Comparison of ENCODE assay signal across 8 cellular contexts in genomic region chr1:56645663-56646330, GRCh38. TPM values are rescaled to one million over a fixed set of nuclear protein-coding genes. Genes with fewer than 3 reads are reported as not detected.
DNase-seq lines count a peak whose midpoint lies in the region; ATAC-seq lines count a peak whose summit lies in the region.

No MANE protein-coding gene starts in this region.

- peaks cover 9 to 19% (median 14%) of the 10 kb centered on the region in 10 experiments; a peak in 15 of 20 replicates for H3K4me1 ChIP-seq in BLaER1 treated with 17β-estradiol and CSF1 and Interleukin-3, amounts not matched to agents 10 nM and 100 nM
- H3K4me1 ChIP-seq in iPS-20b (ENCODE audit: insufficient read depth, low read length) (no peaks in the 10 kb centered on the region; the same call in 1 of the 2 replicates), skeletal muscle tissue (ENCODE audit: control insufficient read depth in 3 of 3, insufficient read depth in 3 of 3, low read length in 3 of 3) (peaks cover 0 to 5% (median 2%) of the 10 kb centered on the region in 3 donors)

- peak overlapping the region in 3 of 11 experiments; percentile 4 to 51 (median 15); a peak in 4 of 22 replicates for H3K27ac ChIP-seq in BLaER1 treated with 17β-estradiol and CSF1 and Interleukin-3, amounts not matched to agents 10 nM and 100 nM
- H3K27ac ChIP-seq in iPS-20b (ENCODE audit: low read length) (no peak overlapping the region), skeletal muscle tissue (ENCODE audit: low read depth, low read length) (peak overlapping the region; percentile 88)

- ATAC-seq in HG02759 (IDR thresholded peaks at IDR 0.05; ENCODE audit: unreplicated experiment) (peak; percentile 17), HG02973 (IDR thresholded peaks at IDR 0.05; ENCODE audit: unreplicated experiment) (no peak)

- no peaks in the 10 kb centered on the region for H3K36me3 ChIP-seq in BLaER1 treated with 17β-estradiol and CSF1 and Interleukin-3, amounts not matched to agents 10 nM and 100 nM
- H3K36me3 ChIP-seq in iPS-20b (ENCODE audit: insufficient read depth, low read depth, low read length) (no peaks in the 10 kb centered on the region), skeletal muscle tissue (ENCODE audit: control insufficient read depth in 3 of 3, insufficient read depth in 3 of 3, low read length in 3 of 3) (no peaks in the 10 kb centered on the region)

- H3K27me3 ChIP-seq in BLaER1 treated with 17β-estradiol and CSF1 and Interleukin-3, amounts not matched to agents 10 nM and 100 nM = peaks cover 29 to 50% (median 41%) of the 10 kb centered on the region in 11 experiments
- peaks cover 40% of the 10 kb centered on the region for H3K27me3 ChIP-seq in iPS-20b (ENCODE audit: insufficient read depth, low read length)
- H3K27me3 ChIP-seq in skeletal muscle tissue (ENCODE audit: control insufficient read depth in 3 of 3, insufficient read depth in 3 of 3, low read length in 3 of 3) = peaks cover 0 to 3% (median 0%) of the 10 kb centered on the region in 3 donors

- peak overlapping the region; percentile 80 to 98 (median 96) for H3K4me2 ChIP-seq in BLaER1 treated with 17β-estradiol and CSF1 and Interleukin-3, amounts not matched to agents 10 nM and 100 nM

- DNase-seq in anterior cingulate cortex (lab: John Stamatoyannopoulos, UW) = peak in 36 of 58 donors; percentile 0 to 55 (median 24)
- DNase-seq in dedifferentiated amniotic fluid mesenchymal stem cell (ENCODE audit: extremely low spot score) = no peak
- DNase-seq in NCI-H1436 (lab: John Stamatoyannopoulos, UW) = no peak

- H3K9me3 ChIP-seq in BLaER1 treated with 17β-estradiol and CSF1 and Interleukin-3, amounts not matched to agents 10 nM and 100 nM (replicated peaks in 1 of 11) = no peaks in the 10 kb centered on the region
- H3K9me3 ChIP-seq in iPS-20b (ENCODE audit: insufficient read depth, low read depth, low read length) (no peaks in the 10 kb centered on the region), skeletal muscle tissue (ENCODE audit: control insufficient read depth in 3 of 3, low read length in 3 of 3) (no peaks in the 10 kb centered on the region)

- H3K4me3 ChIP-seq in BLaER1 treated with 17β-estradiol and CSF1 and Interleukin-3, amounts not matched to agents 10 nM and 100 nM = peak overlapping the region; percentile 61 to 76 (median 68)
- H3K4me3 ChIP-seq in iPS-20b (ENCODE audit: low read length) = peak overlapping the region; percentile 73
- H3K4me3 ChIP-seq in skeletal muscle tissue (ENCODE audit: low read length in 3 of 3) = peak overlapping the region; percentile 73 to 91 (median 75)

- H4K20me1 ChIP-seq in BLaER1 treated with 17β-estradiol and CSF1 and Interleukin-3, amounts not matched to agents 10 nM and 100 nM = no peaks in the 10 kb centered on the region; a peak in 1 of 22 replicates

- H3K9ac ChIP-seq in BLaER1 treated with 17β-estradiol and CSF1 and Interleukin-3, amounts not matched to agents 10 nM and 100 nM = peak overlapping the region; percentile 45 to 76 (median 65); a peak in 21 of 22 replicates
- H3K9ac ChIP-seq in iPS-20b (ENCODE audit: low read depth, low read length) (peak overlapping the region; percentile 47; the same call in 1 of the 2 replicates), skeletal muscle tissue (ENCODE audit: low read depth in 1 of 3, low read length in 3 of 3) (peak overlapping the region; percentile 86 to 92 (median 87))

RNA-seq across cellular contexts. Expression of gene PRKAA2, which starts 0.7 kb away (rescaled TPM):
- total RNA-seq in skeletal muscle tissue = 56.9 TPM

Comparison
In these comparisons a context has a peak if more than half of its experiments do, and no peak if none do; other contexts are left out.
1. DNase-seq: peak in anterior cingulate cortex (36 of 58); none in dedifferentiated amniotic fluid mesenchymal stem cell (single experiment) and NCI-H1436 (single experiment).
2. Peak in every context shown above with its lines, with median percentiles within 50 percentile points of each other: H3K4me3 ChIP-seq and H3K9ac ChIP-seq.